9 cellular contexts compared by ENCODE assay signal in genomic region chr7:100895701-100895955, GRCh38. TPM values are rescaled to one million over a fixed set of nuclear protein-coding genes. Genes with fewer than 3 reads are reported as not detected.
DNase-seq lines count a peak whose midpoint lies in the region; ATAC-seq and TF ChIP-seq lines count a peak whose summit lies in the region.
"Had no signal": no experiment of that assay in that cellular context is flagged by ENCODE, and none has a peak within 500 bp of the region (broad histone marks: within the 10 kb centered on the region; RNA-seq: fewer than 3 reads in every experiment).

Gene ACHE, minus strand, starts transcription at chr7:100895888. Its CDS starts 1,656 bp downstream, at chr7:100894232.

- peak within 1 kb of the TSS in 8 of 10 donors; percentile 15 to 88 (median 70) for H3K27ac Mint-ChIP-seq in naive thymus-derived CD8-positive, alpha-beta T cell

- H3K9me2 ChIP-seq in OCI-LY1 (ENCODE audit: low read depth, low read length) = no peaks in the 10 kb centered on the region

- no peaks in the 10 kb centered on the region for H3F3A ChIP-seq in OCI-LY1 (ENCODE audit: insufficient read depth, low read length)

- H3K9me3 ChIP-seq in OCI-LY1 (ENCODE audit: low read length) = no peaks in the 10 kb centered on the region
- H3K9me3 ChIP-seq in endocrine pancreas (ENCODE audit: control insufficient read depth, low read length) = no peaks in the 10 kb centered on the region

- peaks cover 0 to 6% (median 0%) of the 10 kb centered on the region in 3 donors for H3K36me3 Mint-ChIP-seq in naive thymus-derived CD8-positive, alpha-beta T cell

- no peak for TF ChIP-seq CTCF in OCI-LY1 (IDR thresholded peaks at IDR 0.05; ENCODE audit: low read length)

- DNase-seq in ACHN = peak; percentile 47
- DNase-seq in naive thymus-derived CD8-positive, alpha-beta T cell = no peak
- DNase-seq in activated effector memory CD4-positive, alpha-beta T cell treated with Interleukin-2 at 50 U/mL for 16 hours = no peak
- DNase-seq in NCI-H1105 (lab: John Stamatoyannopoulos, UW) = no peak
- no peak for DNase-seq in SIG-M5 treated with dmso at 0.1 percent for 504 hours (lab: John Stamatoyannopoulos, UW; ENCODE audit: unreplicated experiment)
- no peak for DNase-seq in A172 (ENCODE audit: low spot score)

- no peaks in the 10 kb centered on the region for H3K36me3 ChIP-seq in OCI-LY1 (ENCODE audit: insufficient read depth, low read length)
- no peaks in the 10 kb centered on the region for H3K36me3 ChIP-seq in endocrine pancreas (ENCODE audit: control insufficient read depth, insufficient read depth, low read length)

- H3K9ac ChIP-seq in OCI-LY1 (ENCODE audit: low read length) = no peak within 1 kb of the TSS
- H3K9ac ChIP-seq in endocrine pancreas (ENCODE audit: control insufficient read depth, insufficient read depth, low read length) = peak within 1 kb of the TSS; percentile 21

- H3K4me1 ChIP-seq in OCI-LY1 (ENCODE audit: insufficient read depth, low read length, severe bottlenecking) (peaks cover 15% of the 10 kb centered on the region), endocrine pancreas (ENCODE audit: control insufficient read depth, insufficient read depth, low read length) (no peaks in the 10 kb centered on the region)

- in situ Hi-C loops in ACHN (cut with HindIII; ENCODE audit: low pct_ligation_motif_present, low pct_unique_long_range_greater_than_20kb, low sequenced_read_pairs) = no loop called here

- POLR2A ChIA-PET in naive thymus-derived CD8-positive, alpha-beta T cell (lab: Charles Lee) = interaction anchor here (1.0 kb wide), 1 partner anchor 21 kb away, joined by 3 read pairs; the partner anchor contains the start of gene SRRT

- peaks cover 2% of the 10 kb centered on the region; the same call in 1 of the 2 replicates for H3K27me3 ChIP-seq in OCI-LY1 (ENCODE audit: insufficient read depth, low read length)
- peaks cover 4% of the 10 kb centered on the region for H3K27me3 ChIP-seq in endocrine pancreas (ENCODE audit: control insufficient read depth, insufficient read depth, low read length)

- ATAC-seq in naive thymus-derived CD8-positive, alpha-beta T cell = peak; percentile 24 to 28

- H2AFZ ChIP-seq in OCI-LY1 (ENCODE audit: low read length) = no peak within 1 kb of the TSS

- H4K20me1 ChIP-seq in OCI-LY1 (ENCODE audit: insufficient read depth, low read length) = no peaks in the 10 kb centered on the region

- H3K4me2 ChIP-seq in OCI-LY1 (ENCODE audit: low read length) = peak within 1 kb of the TSS; percentile 32; the same call in 1 of the 2 replicates

- H3K4me3 ChIP-seq in OCI-LY1 (ENCODE audit: low read depth, low read length, poor library complexity, severe bottlenecking) (no peak within 1 kb of the TSS), endocrine pancreas (ENCODE audit: control insufficient read depth, insufficient read depth, low read length) (no peak within 1 kb of the TSS)

- H3K4me3 Mint-ChIP-seq in naive thymus-derived CD8-positive, alpha-beta T cell = peak within 1 kb of the TSS; percentile 78 to 94 (median 88)

- H3K4me1 Mint-ChIP-seq in naive thymus-derived CD8-positive, alpha-beta T cell = peaks cover 12 to 27% (median 20%) of the 10 kb centered on the region in 4 donors

- peaks cover 15 to 64% (median 34%) of the 10 kb centered on the region in 5 donors for H3K27me3 Mint-ChIP-seq in naive thymus-derived CD8-positive, alpha-beta T cell

- H3K9me3 Mint-ChIP-seq in naive thymus-derived CD8-positive, alpha-beta T cell = peaks cover 0 to 3% (median 0%) of the 10 kb centered on the region in 9 donors

- H3K27ac ChIP-seq in OCI-LY1 (ENCODE audit: low read depth, low read length, poor library complexity, severe bottlenecking) = no peak within 1 kb of the TSS

- H3K79me2 ChIP-seq in OCI-LY1 (ENCODE audit: insufficient read depth, low read length) = no peaks in the 10 kb centered on the region

RNA-seq across cellular contexts. Expression of gene ACHE, which starts in this region (rescaled TPM):
- under 1 TPM; 0.19 to 0.52 TPM for total RNA-seq in naive thymus-derived CD8-positive, alpha-beta T cell
- not detected for polyA plus RNA-seq in naive thymus-derived CD8-positive, alpha-beta T cell
- total RNA-seq in A172 (2014; rRNA removed; shearing (Covaris generic)) = 1.5 and 2.8 TPM in 2 replicates
- total RNA-seq: M059J had no signal

Comparison
In these comparisons a context has a peak if more than half of its experiments do, and no peak if none do; other contexts are left out.
1. Peak in ATAC-seq in naive thymus-derived CD8-positive, alpha-beta T cell; RNA of the gene not detected or under 1 TPM.